10 cellular contexts compared by ENCODE assay signal in genomic region chr15:28107894-28108255, GRCh38. TPM values are rescaled to one million over a fixed set of nuclear protein-coding genes. Genes with fewer than 3 reads are reported as not detected.
DNase-seq lines count a peak whose midpoint lies in the region; ATAC-seq and TF ChIP-seq lines count a peak whose summit lies in the region.
"Had no signal": no experiment of that assay in that cellular context is flagged by ENCODE, and none has a peak within 500 bp of the region (broad histone marks: within the 10 kb centered on the region; RNA-seq: fewer than 3 reads in every experiment).

No MANE protein-coding gene starts in this region.

- H3K9me2 ChIP-seq in PC-3 (replicated peaks; ENCODE audit: low read length), result no peaks in the 10 kb centered on the region

- H3K4me3 ChIP-seq in PC-3 (ENCODE audit: low read length), result no peak overlapping the region
- H3K4me3 ChIP-seq in osteoblast (ENCODE audit: insufficient read depth, low read length), result peak overlapping the region; percentile 71

- no peaks in the 10 kb centered on the region for H3K79me2 ChIP-seq in PC-3 (ENCODE audit: low read length)
- H3K79me2 ChIP-seq in osteoblast (ENCODE audit: insufficient read depth, low read length), result no peaks in the 10 kb centered on the region

- H3K9me3 ChIP-seq in PC-3 (ENCODE audit: low read length) (no peaks in the 10 kb centered on the region), osteoblast (ENCODE audit: low read depth, low read length) (no peaks in the 10 kb centered on the region)

- H3K27ac ChIP-seq in PC-3 (ENCODE audit: low read length), result no peak overlapping the region
- H3K27ac ChIP-seq in osteoblast (ENCODE audit: low read depth, low read length), result no peak overlapping the region

- POLR2A ChIA-PET in PC-3 (lab: Charles Lee; ENCODE audit: unreplicated experiment), result no interaction called here

- H4K20me1 ChIP-seq in PC-3 (ENCODE audit: low read length), result no peaks in the 10 kb centered on the region
- H4K20me1 ChIP-seq in osteoblast (ENCODE audit: insufficient read depth, low read length), result no peaks in the 10 kb centered on the region

- BruUV-seq in PC-3 (replicated peaks; lab: Mats Ljungman, UMichigan), result no TSS peak

- peaks cover 7 to 13% of the 10 kb centered on the region in 2 donors for H3K4me1 Mint-ChIP-seq in effector memory CD8-positive, alpha-beta T cell (ENCODE audit: low read depth in 2 of 2)

- H3K9ac ChIP-seq in PC-3 (ENCODE audit: low read length), result no peak overlapping the region

- H3K36me3 Mint-ChIP-seq in effector memory CD8-positive, alpha-beta T cell (ENCODE audit: insufficient read depth), result peaks cover 15% of the 10 kb centered on the region

- peaks cover 14% of the 10 kb centered on the region for H3K27me3 ChIP-seq in PC-3 (ENCODE audit: low read length)
- H3K27me3 ChIP-seq in osteoblast (ENCODE audit: insufficient read depth, low read length), result no peaks in the 10 kb centered on the region

- ATAC-seq in GM19351 (IDR thresholded peaks at IDR 0.05; ENCODE audit: unreplicated experiment) (peak; percentile 20), PC-3 (peak; percentile 29), GM21786 (IDR thresholded peaks at IDR 0.05; ENCODE audit: unreplicated experiment) (no peak)
- ATAC-seq in effector memory CD8-positive, alpha-beta T cell (replicated peaks), result peak; percentile 36

- peaks cover 18 to 31% of the 10 kb centered on the region in 2 donors for H3K27me3 Mint-ChIP-seq in effector memory CD8-positive, alpha-beta T cell

- TF ChIP-seq CTCF in PC-3 (conservative IDR thresholded peaks at IDR 0.05; ENCODE audit: low read depth, low read length) (no peak), osteoblast (IDR thresholded peaks at IDR 0.05; ENCODE audit: extremely low read depth, low read depth, low read length) (no peak)

- H3F3A ChIP-seq in PC-3 (ENCODE audit: low read length, unreplicated experiment), result no peaks in the 10 kb centered on the region

- intact Hi-C loops in PC-3 (cut with micrococcal nuclease), result no loop called here

- H3K4me2 ChIP-seq in PC-3 (ENCODE audit: low read length) (peak overlapping the region; percentile 74; the same call in 1 of the 2 replicates), osteoblast (ENCODE audit: insufficient read depth, low read length) (peak overlapping the region; percentile 88)

- DNase-seq in PC-3 (peak; percentile 17), osteoblast (ENCODE audit: insufficient read length, low spot score, missing footprints) (peak; percentile 18), SIG-M5 treated with dmso at 0.1 percent for 504 hours (lab: John Stamatoyannopoulos, UW; ENCODE audit: unreplicated experiment) (no peak), NCI-H510A (lab: John Stamatoyannopoulos, UW) (no peak)
- no peak for DNase-seq in effector memory CD8-positive, alpha-beta T cell
- DNase-seq: DMS79 treated with DMSO at 0.1 percent for 48 hours, MM.1S, NCI-H748 treated with DMSO at 0.1 percent for 48 hours had no signal

- H3K36me3 ChIP-seq in PC-3 (ENCODE audit: low read depth, low read length) (peaks cover 3% of the 10 kb centered on the region; the same call in 1 of the 2 replicates), osteoblast (ENCODE audit: insufficient read depth, low read length) (peaks cover 19% of the 10 kb centered on the region)

- peak overlapping the region in 1 of 2 donors; percentile 79 for H3K27ac Mint-ChIP-seq in effector memory CD8-positive, alpha-beta T cell

- H2AFZ ChIP-seq in PC-3 (ENCODE audit: low read length) (no peak overlapping the region), osteoblast (ENCODE audit: low read length) (no peak overlapping the region)

- peak overlapping the region; percentile 83 for H3K4me3 Mint-ChIP-seq in effector memory CD8-positive, alpha-beta T cell

- CTCF ChIA-PET in PC-3 (lab: Charles Lee), result no interaction called here

- H3K4me1 ChIP-seq in PC-3 (ENCODE audit: insufficient read depth, low read length) (no peaks in the 10 kb centered on the region), osteoblast (ENCODE audit: insufficient read depth, low read length) (no peaks in the 10 kb centered on the region)

- no peaks in the 10 kb centered on the region for H3K9me3 Mint-ChIP-seq in effector memory CD8-positive, alpha-beta T cell

RNA-seq across cellular contexts. Expression of gene OCA2, which starts 8.8 kb away (rescaled TPM):
- total RNA-seq in PC-3 (2014; rRNA removed) (not detected in 2 replicates), osteoblast (not detected in 2 replicates)

Comparison
In these comparisons a context has a peak if more than half of its experiments do, and no peak if none do; other contexts are left out.
1. DNase-seq: peak in PC-3 (single experiment) and osteoblast (single experiment); none in effector memory CD8-positive, alpha-beta T cell (0 of 3), SIG-M5 treated with dmso at 0.1 percent for 504 hours (single experiment) and NCI-H510A (single experiment).